In genomic region chr1:54227091-54227602, GRCh38 we compare ENCODE assay signal across 9 cellular contexts. TPM values are rescaled to one million over a fixed set of nuclear protein-coding genes. Genes with fewer than 3 reads are reported as not detected.
DNase-seq lines count a peak whose midpoint lies in the region; ATAC-seq and TF ChIP-seq lines count a peak whose summit lies in the region.
"Had no signal": no experiment of that assay in that cellular context is flagged by ENCODE, and none has a peak within 500 bp of the region (broad histone marks: within the 10 kb centered on the region; RNA-seq: fewer than 3 reads in every experiment).

No MANE protein-coding gene starts in this region.

- H3K4me1 Mint-ChIP-seq in activated CD4-positive, alpha-beta T cell treated with anti-CD3 and anti-CD28 coated beads for 36 hours, result peaks cover 24% of the 10 kb centered on the region
- H3K4me1 Mint-ChIP-seq in activated CD4-positive, alpha-beta T cell treated with anti-CD3 and anti-CD28 coated beads, Interleukin-2, amount 10 ng/mL, durations not matched to agents 7 days and 5 days, result peaks cover 30% of the 10 kb centered on the region
- H3K4me1 Mint-ChIP-seq in T-helper 2 cell treated with Interferon-gamma antibody and Interleukin-4, amounts not matched to agents 5 μg/mL and 100 μg/mL, for 36 hours (ENCODE audit: low read depth), result peaks cover 30% of the 10 kb centered on the region

- H3K27me3 ChIP-seq in RWPE2 (ENCODE audit: insufficient read depth, poor library complexity, severe bottlenecking), result no peaks in the 10 kb centered on the region
- H3K27me3 ChIP-seq in foreskin keratinocyte, result no peaks in the 10 kb centered on the region
- no peaks in the 10 kb centered on the region for H3K27me3 ChIP-seq in testis
- H3K27me3 ChIP-seq: right lobe of liver had no signal

- no peak for TF ChIP-seq POLR2A in testis (IDR thresholded peaks at IDR 0.05)

- WGBS in testis, 2 donors, result 73 to 83% methylated on average over 8 of the region's 8 CpGs

- H3K27ac Mint-ChIP-seq in activated CD4-positive, alpha-beta T cell treated with anti-CD3 and anti-CD28 coated beads for 36 hours, result no peak overlapping the region
- no peak overlapping the region for H3K27ac Mint-ChIP-seq in activated CD4-positive, alpha-beta T cell treated with anti-CD3 and anti-CD28 coated beads, Interleukin-2, amount 10 ng/mL, durations not matched to agents 7 days and 5 days
- no peak overlapping the region for H3K27ac Mint-ChIP-seq in T-helper 2 cell treated with Interferon-gamma antibody and Interleukin-4, amounts not matched to agents 5 μg/mL and 100 μg/mL, for 36 hours

- H3K4me3 ChIP-seq in RWPE2 (ENCODE audit: severe bottlenecking) (no peak overlapping the region), testis (no peak overlapping the region), OCI-LY7 (ENCODE audit: low read depth, low read length, poor library complexity, severe bottlenecking) (no peak overlapping the region)
- H3K4me3 ChIP-seq: right lobe of liver had no signal

- H3K4me1 ChIP-seq in RWPE2 (ENCODE audit: insufficient read depth, poor library complexity, severe bottlenecking), result no peaks in the 10 kb centered on the region
- no peaks in the 10 kb centered on the region for H3K4me1 ChIP-seq in foreskin keratinocyte
- peaks cover 56% of the 10 kb centered on the region for H3K4me1 ChIP-seq in testis
- no peaks in the 10 kb centered on the region for H3K4me1 ChIP-seq in OCI-LY7 (ENCODE audit: insufficient read depth, low read length, poor library complexity, severe bottlenecking)
- H3K4me1 ChIP-seq: right lobe of liver had no signal

- peak; percentile 29 for DNase-seq in activated CD4-positive, alpha-beta T cell treated with anti-CD3 and anti-CD28 coated beads for 36 hours
- no peak for DNase-seq in activated CD4-positive, alpha-beta T cell treated with anti-CD3 and anti-CD28 coated beads, Interleukin-2, amount 10 ng/mL, durations not matched to agents 7 days and 5 days
- no peak for DNase-seq in RWPE2 (ENCODE audit: low spot score)
- DNase-seq in foreskin keratinocyte, result peak in 1 of 2 donors; percentile 30
- peak; percentile 56 for DNase-seq in testis
- DNase-seq in OCI-LY7 (ENCODE audit: low spot score), result no peak
- no peak for DNase-seq in T-helper 2 cell treated with Interferon-gamma antibody and Interleukin-4, amounts not matched to agents 5 μg/mL and 100 μg/mL, for 36 hours (ENCODE audit: low spot score)
- no peak for DNase-seq in NCI-H748 (lab: John Stamatoyannopoulos, UW; ENCODE audit: unreplicated experiment)
- DNase-seq: right lobe of liver had no signal

- POLR2A ChIA-PET in activated CD4-positive, alpha-beta T cell treated with anti-CD3 and anti-CD28 coated beads for 36 hours (lab: Charles Lee), result interaction anchor here (0.6 to 0.7 kb wide), 2 partner anchors 13 to 215 kb away, joined by 4 read pairs; no protein-coding TSS in a partner anchor
- POLR2A ChIA-PET in activated CD4-positive, alpha-beta T cell treated with anti-CD3 and anti-CD28 coated beads, Interleukin-2, amount 10 ng/mL, durations not matched to agents 7 days and 5 days (lab: Charles Lee), result interaction anchor here (0.7 kb wide), 1 partner anchor 197 kb away, joined by 3 read pairs; no protein-coding TSS in a partner anchor
- POLR2A ChIA-PET in OCI-LY7 (lab: Charles Lee), result interaction anchor here (0.6 to 1.2 kb wide), 2 partner anchors 26 to 342 kb away, joined by 4 to 5 read pairs; no protein-coding TSS in a partner anchor

- no peak for ATAC-seq in activated CD4-positive, alpha-beta T cell treated with anti-CD3 and anti-CD28 coated beads for 36 hours
- ATAC-seq in RWPE2 (ENCODE audit: low read depth) (peak; percentile 73), foreskin keratinocyte (peak; percentile 75)

- H3K9me2 ChIP-seq in OCI-LY7 (ENCODE audit: insufficient read depth, low read length), result no peaks in the 10 kb centered on the region

- H3K9me3 ChIP-seq in RWPE2 (ENCODE audit: severe bottlenecking) (no peaks in the 10 kb centered on the region), testis (no peaks in the 10 kb centered on the region), OCI-LY7 (ENCODE audit: low read length) (no peaks in the 10 kb centered on the region)
- H3K9me3 ChIP-seq: right lobe of liver had no signal

- no peak overlapping the region for H3K4me3 Mint-ChIP-seq in activated CD4-positive, alpha-beta T cell treated with anti-CD3 and anti-CD28 coated beads for 36 hours
- H3K4me3 Mint-ChIP-seq in activated CD4-positive, alpha-beta T cell treated with anti-CD3 and anti-CD28 coated beads, Interleukin-2, amount 10 ng/mL, durations not matched to agents 7 days and 5 days, result no peak overlapping the region
- H3K4me3 Mint-ChIP-seq in T-helper 2 cell treated with Interferon-gamma antibody and Interleukin-4, amounts not matched to agents 5 μg/mL and 100 μg/mL, for 36 hours, result no peak overlapping the region

- H3K36me3 ChIP-seq in RWPE2 (ENCODE audit: low read depth) (no peaks in the 10 kb centered on the region), testis (ENCODE audit: low read depth, missing control alignments) (no peaks in the 10 kb centered on the region), OCI-LY7 (ENCODE audit: insufficient read depth, low read length) (no peaks in the 10 kb centered on the region; the same call in 1 of the 2 replicates)
- H3K36me3 ChIP-seq: right lobe of liver had no signal

- no peaks in the 10 kb centered on the region for H3K27me3 Mint-ChIP-seq in activated CD4-positive, alpha-beta T cell treated with anti-CD3 and anti-CD28 coated beads for 36 hours
- no peaks in the 10 kb centered on the region for H3K27me3 Mint-ChIP-seq in activated CD4-positive, alpha-beta T cell treated with anti-CD3 and anti-CD28 coated beads, Interleukin-2, amount 10 ng/mL, durations not matched to agents 7 days and 5 days
- H3K27me3 Mint-ChIP-seq in T-helper 2 cell treated with Interferon-gamma antibody and Interleukin-4, amounts not matched to agents 5 μg/mL and 100 μg/mL, for 36 hours (ENCODE audit: low read depth), result no peaks in the 10 kb centered on the region

- no peak overlapping the region for H3K4me2 ChIP-seq in OCI-LY7 (ENCODE audit: low read length)

- no TSS peak for BruUV-seq in OCI-LY7 (replicated peaks; lab: Mats Ljungman, UMichigan)

- no peaks in the 10 kb centered on the region for H3K9me3 Mint-ChIP-seq in activated CD4-positive, alpha-beta T cell treated with anti-CD3 and anti-CD28 coated beads for 36 hours (ENCODE audit: low read depth)
- no peaks in the 10 kb centered on the region for H3K9me3 Mint-ChIP-seq in activated CD4-positive, alpha-beta T cell treated with anti-CD3 and anti-CD28 coated beads, Interleukin-2, amount 10 ng/mL, durations not matched to agents 7 days and 5 days
- H3K9me3 Mint-ChIP-seq in T-helper 2 cell treated with Interferon-gamma antibody and Interleukin-4, amounts not matched to agents 5 μg/mL and 100 μg/mL, for 36 hours, result no peaks in the 10 kb centered on the region

- H3K79me2 ChIP-seq in OCI-LY7 (ENCODE audit: insufficient read depth, low read depth, low read length), result no peaks in the 10 kb centered on the region

- H2AFZ ChIP-seq in OCI-LY7 (ENCODE audit: low read length), result no peak overlapping the region

- TF ChIP-seq CTCF in RWPE2 (IDR thresholded peaks at IDR 0.05; ENCODE audit: poor library complexity, severe bottlenecking) (no peak), foreskin keratinocyte (conservative IDR thresholded peaks at IDR 0.05) (no peak), testis (IDR thresholded peaks at IDR 0.05) (no peak), OCI-LY7 (conservative IDR thresholded peaks at IDR 0.05; ENCODE audit: low read length) (no peak)

- peaks cover 3% of the 10 kb centered on the region for H3K36me3 Mint-ChIP-seq in activated CD4-positive, alpha-beta T cell treated with anti-CD3 and anti-CD28 coated beads for 36 hours (ENCODE audit: low read depth)
- peaks cover 12% of the 10 kb centered on the region for H3K36me3 Mint-ChIP-seq in activated CD4-positive, alpha-beta T cell treated with anti-CD3 and anti-CD28 coated beads, Interleukin-2, amount 10 ng/mL, durations not matched to agents 7 days and 5 days (ENCODE audit: low read depth)
- peaks cover 22% of the 10 kb centered on the region for H3K36me3 Mint-ChIP-seq in T-helper 2 cell treated with Interferon-gamma antibody and Interleukin-4, amounts not matched to agents 5 μg/mL and 100 μg/mL, for 36 hours (ENCODE audit: low read depth)

- no peaks in the 10 kb centered on the region for H4K20me1 ChIP-seq in OCI-LY7 (ENCODE audit: insufficient read depth, low read length)

- H3K27ac ChIP-seq in RWPE2 (ENCODE audit: poor library complexity, severe bottlenecking), result no peak overlapping the region
- H3K27ac ChIP-seq in foreskin keratinocyte, result no peak overlapping the region
- H3K27ac ChIP-seq in testis, result no peak overlapping the region
- H3K27ac ChIP-seq in OCI-LY7 (ENCODE audit: low read depth, low read length, poor library complexity, severe bottlenecking), result no peak overlapping the region
- H3K27ac ChIP-seq: right lobe of liver had no signal

- intact Hi-C loops in activated CD4-positive, alpha-beta T cell treated with anti-CD3 and anti-CD28 coated beads for 36 hours (cut with DNase I, micrococcal nuclease), result loop anchor here in 1 of 2 experiments (5.0 kb wide), 1 partner anchor 175 kb away; no protein-coding TSS in a partner anchor
- intact Hi-C loops in testis (cut with DNase I; ENCODE audit: low total_unique reads), result no loop called here
- intact Hi-C loops in OCI-LY7 (cut with micrococcal nuclease; ENCODE audit: unreplicated experiment), result no loop called here

- CTCF ChIA-PET in activated CD4-positive, alpha-beta T cell treated with anti-CD3 and anti-CD28 coated beads for 36 hours (lab: Charles Lee), result no interaction called here
- CTCF ChIA-PET in activated CD4-positive, alpha-beta T cell treated with anti-CD3 and anti-CD28 coated beads, Interleukin-2, amount 10 ng/mL, durations not matched to agents 7 days and 5 days (lab: Charles Lee), result interaction anchor here (0.6 to 1.8 kb wide), 3 partner anchors 13 to 116 kb away, joined by 3 to 5 read pairs (median 4); no protein-coding TSS in a partner anchor
- CTCF ChIA-PET in OCI-LY7 (lab: Charles Lee; ENCODE audit: unreplicated experiment), result no interaction called here

RNA-seq across cellular contexts. Expression of gene MRPL37, which starts 27.2 kb away (rescaled TPM):
- total RNA-seq in activated CD4-positive, alpha-beta T cell treated with anti-CD3 and anti-CD28 coated beads for 36 hours, result 100 to 1,000 TPM; 177 to 189 TPM
- total RNA-seq in activated CD4-positive, alpha-beta T cell treated with anti-CD3 and anti-CD28 coated beads, Interleukin-2, amount 10 ng/mL, durations not matched to agents 7 days and 5 days, result 10 to 100 TPM; 93.8 to 95.2 TPM
- 102 and 116 TPM in 2 replicates for total RNA-seq in foreskin keratinocyte
- polyA plus RNA-seq in foreskin keratinocyte, result 126 and 138 TPM in 2 replicates
- 10 to 100 TPM; 89.1 to 91.4 TPM for total RNA-seq in testis
- polyA plus RNA-seq in testis (ENCODE audit: insufficient read depth, low read depth, low replicate concordance), result 74.2 TPM
- total RNA-seq in OCI-LY7 (2014; rRNA removed; shearing (Covaris generic)), result 85.6 and 107 TPM in 2 replicates
- total RNA-seq in OCI-LY7 (2022), result 121 and 126 TPM in 2 replicates

RNA-seq across cellular contexts. Expression of gene CYB5RL, which starts 27.3 kb away (rescaled TPM):
- 10 to 100 TPM; 13.1 to 13.5 TPM for total RNA-seq in activated CD4-positive, alpha-beta T cell treated with anti-CD3 and anti-CD28 coated beads for 36 hours
- 10 to 100 TPM; 10.8 to 13.4 TPM for total RNA-seq in activated CD4-positive, alpha-beta T cell treated with anti-CD3 and anti-CD28 coated beads, Interleukin-2, amount 10 ng/mL, durations not matched to agents 7 days and 5 days
- 2.5 and 2.8 TPM in 2 replicates for total RNA-seq in foreskin keratinocyte
- polyA plus RNA-seq in foreskin keratinocyte, result 2.1 and 2.6 TPM in 2 replicates
- total RNA-seq in testis, result 10 to 100 TPM in 1 of 2 donors, 1 to 10 TPM in 1; 8.7 to 11.5 TPM
- 6.3 TPM for polyA plus RNA-seq in testis (ENCODE audit: insufficient read depth, low read depth, low replicate concordance)
- total RNA-seq in OCI-LY7 (2014; rRNA removed; shearing (Covaris generic)), result 10.1 and 10.4 TPM in 2 replicates
- total RNA-seq in OCI-LY7 (2022), result 20.5 and 20.6 TPM in 2 replicates

Comparison
In these comparisons a context has a peak if more than half of its experiments do, and no peak if none do; other contexts are left out.
1. DNase-seq: peak in activated CD4-positive, alpha-beta T cell treated with anti-CD3 and anti-CD28 coated beads for 36 hours (single experiment) and testis (single experiment); none in activated CD4-positive, alpha-beta T cell treated with anti-CD3 and anti-CD28 coated beads, Interleukin-2, amount 10 ng/mL, durations not matched to agents 7 days and 5 days (single experiment), RWPE2 (single experiment), OCI-LY7 (single experiment), T-helper 2 cell treated with Interferon-gamma antibody and Interleukin-4, amounts not matched to agents 5 μg/mL and 100 μg/mL, for 36 hours (single experiment) and NCI-H748 (single experiment).